Comparison of ENCODE assay signal across 10 cellular contexts in genomic region chr10:124999433-125000365, GRCh38. TPM values are rescaled to one million over a fixed set of nuclear protein-coding genes. Genes with fewer than 3 reads are reported as not detected.
DNase-seq lines count a peak whose midpoint lies in the region; ATAC-seq, FAIRE-seq and TF ChIP-seq lines count a peak whose summit lies in the region.
"Had no signal": no experiment of that assay in that cellular context is flagged by ENCODE, and none has a peak within 500 bp of the region (broad histone marks: within the 10 kb centered on the region; RNA-seq: fewer than 3 reads in every experiment).

No MANE protein-coding gene starts in this region.

- peaks cover 20 to 22% of the 10 kb centered on the region in 2 donors for H3K4me1 Mint-ChIP-seq in natural killer cell
- peaks cover 0 to 15% of the 10 kb centered on the region in 2 donors for H3K4me1 Mint-ChIP-seq in natural killer cell treated with Interleukin-12 subunit alpha and Interleukin-12 subunit beta and Interleukin-15 and Interleukin-18, amount 100 ng/mL, for 72 hours (ENCODE audit: low read depth in 2 of 2)
- peaks cover 23% of the 10 kb centered on the region for H3K4me1 Mint-ChIP-seq in neural crest cell

- no peaks in the 10 kb centered on the region for H3K9me3 Mint-ChIP-seq in natural killer cell
- H3K9me3 Mint-ChIP-seq in natural killer cell treated with Interleukin-12 subunit alpha and Interleukin-12 subunit beta and Interleukin-15 and Interleukin-18, amount 100 ng/mL, for 72 hours, result no peaks in the 10 kb centered on the region
- H3K9me3 Mint-ChIP-seq in neural crest cell, result no peaks in the 10 kb centered on the region
- H3K9me3 Mint-ChIP-seq: activated T-helper 1 cell treated with anti-CD3 and anti-CD28 coated beads, Interleukin-12 subunit alpha, Interleukin-12 subunit beta, Interleukin-2, Interleukin-4 antibody, amounts not matched to agents 30 ng/mL and 10 ng/mL and 1 ng/mL, durations not matched to agents 14 hours and 24 hours and 36 hours had no signal

- H3K27ac Mint-ChIP-seq in natural killer cell (peak overlapping the region; percentile 10 to 43), neural crest cell (ENCODE audit: unreplicated experiment) (peak overlapping the region; percentile 27)
- no peak overlapping the region for H3K27ac Mint-ChIP-seq in natural killer cell treated with Interleukin-12 subunit alpha and Interleukin-12 subunit beta and Interleukin-15 and Interleukin-18, amount 100 ng/mL, for 72 hours
- H3K27ac Mint-ChIP-seq: activated T-helper 1 cell treated with anti-CD3 and anti-CD28 coated beads, Interleukin-12 subunit alpha, Interleukin-12 subunit beta, Interleukin-2, Interleukin-4 antibody, amounts not matched to agents 30 ng/mL and 10 ng/mL and 1 ng/mL, durations not matched to agents 14 hours and 24 hours and 36 hours had no signal

- ATAC-seq in natural killer cell (peak in 1 of 3 donors; percentile 5), HG02798 (IDR thresholded peaks at IDR 0.05; ENCODE audit: poor library complexity, unreplicated experiment) (no peak), HG03432 (IDR thresholded peaks at IDR 0.05; ENCODE audit: unreplicated experiment) (no peak)
- no peak for ATAC-seq in natural killer cell treated with Interleukin-12 subunit alpha and Interleukin-12 subunit beta and Interleukin-15 and Interleukin-18, amount 100 ng/mL, for 72 hours

- TF ChIP-seq CTCF in natural killer cell (IDR thresholded peaks at IDR 0.05) (no peak), fibroblast of villous mesenchyme (IDR thresholded peaks at IDR 0.05; ENCODE audit: insufficient read depth, low read depth, low read length) (no peak), neural crest cell (conservative IDR thresholded peaks at IDR 0.05) (no peak)

- H3K36me3 Mint-ChIP-seq in natural killer cell (no peaks in the 10 kb centered on the region), neural crest cell (ENCODE audit: low read depth) (peaks cover 15% of the 10 kb centered on the region)
- H3K36me3 Mint-ChIP-seq in natural killer cell treated with Interleukin-12 subunit alpha and Interleukin-12 subunit beta and Interleukin-15 and Interleukin-18, amount 100 ng/mL, for 72 hours, result no peaks in the 10 kb centered on the region

- H3K4me3 Mint-ChIP-seq in natural killer cell (no peak overlapping the region), neural crest cell (peak overlapping the region; percentile 19)
- H3K4me3 Mint-ChIP-seq in natural killer cell treated with Interleukin-12 subunit alpha and Interleukin-12 subunit beta and Interleukin-15 and Interleukin-18, amount 100 ng/mL, for 72 hours, result no peak overlapping the region
- H3K4me3 Mint-ChIP-seq: activated T-helper 1 cell treated with anti-CD3 and anti-CD28 coated beads, Interleukin-12 subunit alpha, Interleukin-12 subunit beta, Interleukin-2, Interleukin-4 antibody, amounts not matched to agents 30 ng/mL and 10 ng/mL and 1 ng/mL, durations not matched to agents 14 hours and 24 hours and 36 hours had no signal

- DNase-seq in natural killer cell (peak; percentile 8), fibroblast of villous mesenchyme (ENCODE audit: low read depth) (peak; percentile 72), neural crest cell (ENCODE audit: low read depth, low spot score) (no peak), NCI-H1436 treated with DMSO at 0.1 percent for 48 hours (lab: John Stamatoyannopoulos, UW) (no peak), GM12892 (ENCODE audit: insufficient read length) (no peak)
- DNase-seq in natural killer cell treated with Interleukin-12 subunit alpha and Interleukin-12 subunit beta and Interleukin-15 and Interleukin-18, amount 100 ng/mL, for 72 hours (ENCODE audit: low spot score), result no peak

- TF ChIP-seq POLR2A in GM12892 (IDR thresholded peaks at IDR 0.05; ENCODE audit: low read depth, low read length), result no peak

- no peak overlapping the region for H3K4me3 ChIP-seq in fibroblast of villous mesenchyme (ENCODE audit: low read depth, low read length)
- H3K4me3 ChIP-seq: SK-N-MC had no signal

- H3K27me3 Mint-ChIP-seq in natural killer cell (ENCODE audit: low read depth in 2 of 2) (no peaks in the 10 kb centered on the region), neural crest cell (ENCODE audit: low read depth) (peaks cover 6% of the 10 kb centered on the region)
- H3K27me3 Mint-ChIP-seq in natural killer cell treated with Interleukin-12 subunit alpha and Interleukin-12 subunit beta and Interleukin-15 and Interleukin-18, amount 100 ng/mL, for 72 hours, result no peaks in the 10 kb centered on the region

- FAIRE-seq in GM12892 (lab: Jason Lieb, UNC), result no peak

- intact Hi-C loops in natural killer cell (cut with micrococcal nuclease), result no loop called here

RNA-seq across cellular contexts. Expression of gene ZRANB1, which starts 57.8 kb away (rescaled TPM):
- total RNA-seq in natural killer cell (10 to 100 TPM; 18.0 to 20.5 (median 18.8) TPM), fibroblast of villous mesenchyme (29.0 and 37.1 TPM in 2 replicates), neural crest cell (22.6 and 24.0 TPM in 2 replicates)
- 10 to 100 TPM; 13.0 to 16.6 TPM for total RNA-seq in natural killer cell treated with Interleukin-12 subunit alpha and Interleukin-12 subunit beta and Interleukin-15 and Interleukin-18, amount 100 ng/mL, for 72 hours
- 8.4 TPM for polyA plus RNA-seq in GM12892 (2012; ENCODE audit: missing spikeins)

Comparison
In these comparisons a context has a peak if more than half of its experiments do, and no peak if none do; other contexts are left out.
1. DNase-seq: peak in natural killer cell (single experiment) and fibroblast of villous mesenchyme (single experiment); none in natural killer cell treated with Interleukin-12 subunit alpha and Interleukin-12 subunit beta and Interleukin-15 and Interleukin-18, amount 100 ng/mL, for 72 hours (single experiment), neural crest cell (single experiment), NCI-H1436 treated with DMSO at 0.1 percent for 48 hours (single experiment) and GM12892 (single experiment).
2. H3K27ac Mint-ChIP-seq: peak in natural killer cell (2 of 2) and neural crest cell (single experiment); none in natural killer cell treated with Interleukin-12 subunit alpha and Interleukin-12 subunit beta and Interleukin-15 and Interleukin-18, amount 100 ng/mL, for 72 hours (0 of 2).